ENCODE assay signal across 8 cellular contexts in the genomic region with DNA sequence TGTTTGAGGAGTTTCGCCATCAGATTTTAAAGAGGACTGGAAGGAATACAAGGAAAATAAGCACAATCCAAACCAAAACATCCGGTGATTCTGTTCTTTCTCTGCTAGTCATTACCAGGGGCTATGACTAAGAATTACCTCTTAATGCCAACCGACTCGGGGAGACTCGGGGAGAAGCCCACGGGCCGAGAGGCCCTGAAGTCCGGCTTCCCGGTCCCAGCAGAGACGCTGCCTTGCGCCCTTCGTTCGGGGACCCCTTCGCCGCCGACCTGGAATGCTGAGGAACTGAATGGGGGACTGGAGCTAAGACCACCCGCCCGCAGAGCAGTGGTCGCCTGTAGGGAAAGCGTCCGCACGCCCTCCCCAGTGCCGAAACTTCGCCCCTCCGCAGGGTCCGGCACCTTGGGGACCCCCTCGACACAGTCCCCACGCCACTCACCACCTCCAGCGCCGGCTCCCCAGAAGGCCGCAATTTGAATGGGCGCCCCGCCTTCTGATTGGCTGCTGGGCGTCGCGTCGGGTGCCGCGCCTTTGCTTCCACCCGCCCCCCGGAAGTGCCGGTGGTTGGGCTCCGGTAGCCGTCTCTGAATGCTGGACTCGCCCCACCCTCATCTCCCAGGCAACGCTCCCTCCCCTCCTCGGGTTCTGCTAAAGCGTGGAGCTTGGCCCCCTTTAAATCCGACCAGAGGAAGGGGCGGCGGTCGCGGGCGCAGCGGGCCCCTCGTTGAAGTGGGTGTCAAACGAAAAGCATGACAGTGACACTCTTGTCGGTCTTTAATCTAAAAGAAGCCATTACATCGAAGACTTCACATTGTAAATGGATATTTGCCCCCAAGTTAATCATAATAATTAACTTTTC. TPM values are rescaled to one million over a fixed set of nuclear protein-coding genes. Genes with fewer than 3 reads are reported as not detected.
DNase-seq lines count a peak whose midpoint lies in the region; ATAC-seq and TF ChIP-seq lines count a peak whose summit lies in the region.

A gene with protein sequence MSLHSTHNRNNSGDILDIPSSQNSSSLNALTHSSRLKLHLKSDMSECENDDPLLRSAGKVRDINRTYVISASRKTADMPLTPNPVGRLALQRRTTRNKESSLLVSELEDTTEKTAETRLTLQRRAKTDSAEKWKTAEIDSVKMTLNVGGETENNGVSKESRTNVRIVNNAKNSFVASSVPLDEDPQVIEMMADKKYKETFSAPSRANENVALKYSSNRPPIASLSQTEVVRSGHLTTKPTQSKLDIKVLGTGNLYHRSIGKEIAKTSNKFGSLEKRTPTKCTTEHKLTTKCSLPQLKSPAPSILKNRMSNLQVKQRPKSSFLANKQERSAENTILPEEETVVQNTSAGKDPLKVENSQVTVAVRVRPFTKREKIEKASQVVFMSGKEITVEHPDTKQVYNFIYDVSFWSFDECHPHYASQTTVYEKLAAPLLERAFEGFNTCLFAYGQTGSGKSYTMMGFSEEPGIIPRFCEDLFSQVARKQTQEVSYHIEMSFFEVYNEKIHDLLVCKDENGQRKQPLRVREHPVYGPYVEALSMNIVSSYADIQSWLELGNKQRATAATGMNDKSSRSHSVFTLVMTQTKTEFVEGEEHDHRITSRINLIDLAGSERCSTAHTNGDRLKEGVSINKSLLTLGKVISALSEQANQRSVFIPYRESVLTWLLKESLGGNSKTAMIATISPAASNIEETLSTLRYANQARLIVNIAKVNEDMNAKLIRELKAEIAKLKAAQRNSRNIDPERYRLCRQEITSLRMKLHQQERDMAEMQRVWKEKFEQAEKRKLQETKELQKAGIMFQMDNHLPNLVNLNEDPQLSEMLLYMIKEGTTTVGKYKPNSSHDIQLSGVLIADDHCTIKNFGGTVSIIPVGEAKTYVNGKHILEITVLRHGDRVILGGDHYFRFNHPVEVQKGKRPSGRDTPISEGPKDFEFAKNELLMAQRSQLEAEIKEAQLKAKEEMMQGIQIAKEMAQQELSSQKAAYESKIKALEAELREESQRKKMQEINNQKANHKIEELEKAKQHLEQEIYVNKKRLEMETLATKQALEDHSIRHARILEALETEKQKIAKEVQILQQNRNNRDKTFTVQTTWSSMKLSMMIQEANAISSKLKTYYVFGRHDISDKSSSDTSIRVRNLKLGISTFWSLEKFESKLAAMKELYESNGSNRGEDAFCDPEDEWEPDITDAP (N-terminal part only) (minus strand): TSS at position 479 of the 859 bp plus-strand sequence. CDS start 2,028 bp downstream, outside the sequence.

- no peaks in the 10 kb centered on the region for H3K36me3 ChIP-seq in esophagus squamous epithelium

- intact Hi-C loops in esophagus squamous epithelium (cut with DNase I): loop anchor here (10.0 kb wide), 1 partner anchor 184 kb away; no protein-coding TSS in a partner anchor

- peak within 1 kb of the TSS; percentile 94 to 99 (median 97) for H3K4me3 Mint-ChIP-seq in naive B cell
- H3K4me3 Mint-ChIP-seq in stimulated activated memory B cell treated with anti-CD40 and anti-IgM and Interleukin-4, amounts not matched to agents 10 μg/mL and 1 μg/mL and 100 μg/mL, for 72 hours: peak within 1 kb of the TSS; percentile 99

- no peaks in the 10 kb centered on the region for H3K27me3 Mint-ChIP-seq in naive B cell
- no peaks in the 10 kb centered on the region for H3K27me3 Mint-ChIP-seq in stimulated activated memory B cell treated with anti-CD40 and anti-IgM and Interleukin-4, amounts not matched to agents 10 μg/mL and 1 μg/mL and 100 μg/mL, for 72 hours

- H3K4me1 ChIP-seq in esophagus squamous epithelium: peaks cover 0 to 39% (median 9%) of the 10 kb centered on the region in 3 donors

- peak within 1 kb of the TSS; percentile 42 to 77 (median 62) for H3K4me3 ChIP-seq in esophagus squamous epithelium

- no peaks in the 10 kb centered on the region for H3K9me3 ChIP-seq in esophagus squamous epithelium

- H3K27me3 ChIP-seq in esophagus squamous epithelium: no peaks in the 10 kb centered on the region

- ATAC-seq in GM21737 (IDR thresholded peaks at IDR 0.05; ENCODE audit: unreplicated experiment): peak; percentile 94
- peak; percentile 95 to 96 for ATAC-seq in naive B cell (ENCODE audit: low read depth in 2 of 2)
- peak; percentile 98 for ATAC-seq in stimulated activated memory B cell treated with anti-CD40 and anti-IgM and Interleukin-4, amounts not matched to agents 10 μg/mL and 1 μg/mL and 100 μg/mL, for 72 hours

- peaks cover 4 to 14% (median 9%) of the 10 kb centered on the region in 3 donors for H3K4me1 Mint-ChIP-seq in naive B cell
- peaks cover 22% of the 10 kb centered on the region for H3K4me1 Mint-ChIP-seq in stimulated activated memory B cell treated with anti-CD40 and anti-IgM and Interleukin-4, amounts not matched to agents 10 μg/mL and 1 μg/mL and 100 μg/mL, for 72 hours

- no peaks in the 10 kb centered on the region for H3K36me3 Mint-ChIP-seq in naive B cell
- no peaks in the 10 kb centered on the region for H3K36me3 Mint-ChIP-seq in stimulated activated memory B cell treated with anti-CD40 and anti-IgM and Interleukin-4, amounts not matched to agents 10 μg/mL and 1 μg/mL and 100 μg/mL, for 72 hours

- TF ChIP-seq POLR2A in esophagus squamous epithelium (IDR thresholded peaks at IDR 0.05): peak in 1 of 4 donors; percentile 32

- peak within 1 kb of the TSS; percentile 88 to 98 (median 97) for H3K27ac Mint-ChIP-seq in naive B cell
- H3K27ac Mint-ChIP-seq in stimulated activated memory B cell treated with anti-CD40 and anti-IgM and Interleukin-4, amounts not matched to agents 10 μg/mL and 1 μg/mL and 100 μg/mL, for 72 hours: peak within 1 kb of the TSS; percentile 92

- DNase-seq in DMS79 (lab: John Stamatoyannopoulos, UW): peak; percentile 93
- DNase-seq in KG1 (lab: John Stamatoyannopoulos, UW): peak; percentile 86
- DNase-seq in activated T-cell treated with anti-CD3 and anti-CD28 coated beads, Interleukin-2, amount 50 U/mL, for 1 hour: peak; percentile 88
- peak; percentile 59 for DNase-seq in esophagus squamous epithelium (lab: John Stamatoyannopoulos, UW)
- peak; percentile 90 for DNase-seq in naive B cell

- H3K9me3 Mint-ChIP-seq in naive B cell: no peaks in the 10 kb centered on the region
- H3K9me3 Mint-ChIP-seq in stimulated activated memory B cell treated with anti-CD40 and anti-IgM and Interleukin-4, amounts not matched to agents 10 μg/mL and 1 μg/mL and 100 μg/mL, for 72 hours: no peaks in the 10 kb centered on the region

- 0% methylated on average over 21 to 32 of the region's 59 CpGs for WGBS in esophagus squamous epithelium, 2 donors

- H3K27ac ChIP-seq in esophagus squamous epithelium: peak within 1 kb of the TSS; percentile 64 to 81 (median 77)

- no peak for TF ChIP-seq CTCF in esophagus squamous epithelium (IDR thresholded peaks at IDR 0.05)

TF ChIP-seq in PFSK-1, 5 proteins besides CTCF, POLR2A, EP300 and RAD21:
- TF ChIP-seq SIN3A (IDR thresholded peaks at IDR 0.05; ENCODE audit: borderline replicate concordance, insufficient read depth, low read length) (peak; percentile 86; the same call in 1 of the 2 replicates), POLR2AphosphoS5 (IDR thresholded peaks at IDR 0.05; ENCODE audit: low read depth, low read length) (no peak; the same call in 1 of the 2 replicates), FOXP2 (optimal IDR thresholded peaks at IDR 0.05; ENCODE audit: borderline replicate concordance, extremely low read depth, extremely low read length, insufficient read depth) (peak; percentile 61)
- TF ChIP-seq, protein P1, sequence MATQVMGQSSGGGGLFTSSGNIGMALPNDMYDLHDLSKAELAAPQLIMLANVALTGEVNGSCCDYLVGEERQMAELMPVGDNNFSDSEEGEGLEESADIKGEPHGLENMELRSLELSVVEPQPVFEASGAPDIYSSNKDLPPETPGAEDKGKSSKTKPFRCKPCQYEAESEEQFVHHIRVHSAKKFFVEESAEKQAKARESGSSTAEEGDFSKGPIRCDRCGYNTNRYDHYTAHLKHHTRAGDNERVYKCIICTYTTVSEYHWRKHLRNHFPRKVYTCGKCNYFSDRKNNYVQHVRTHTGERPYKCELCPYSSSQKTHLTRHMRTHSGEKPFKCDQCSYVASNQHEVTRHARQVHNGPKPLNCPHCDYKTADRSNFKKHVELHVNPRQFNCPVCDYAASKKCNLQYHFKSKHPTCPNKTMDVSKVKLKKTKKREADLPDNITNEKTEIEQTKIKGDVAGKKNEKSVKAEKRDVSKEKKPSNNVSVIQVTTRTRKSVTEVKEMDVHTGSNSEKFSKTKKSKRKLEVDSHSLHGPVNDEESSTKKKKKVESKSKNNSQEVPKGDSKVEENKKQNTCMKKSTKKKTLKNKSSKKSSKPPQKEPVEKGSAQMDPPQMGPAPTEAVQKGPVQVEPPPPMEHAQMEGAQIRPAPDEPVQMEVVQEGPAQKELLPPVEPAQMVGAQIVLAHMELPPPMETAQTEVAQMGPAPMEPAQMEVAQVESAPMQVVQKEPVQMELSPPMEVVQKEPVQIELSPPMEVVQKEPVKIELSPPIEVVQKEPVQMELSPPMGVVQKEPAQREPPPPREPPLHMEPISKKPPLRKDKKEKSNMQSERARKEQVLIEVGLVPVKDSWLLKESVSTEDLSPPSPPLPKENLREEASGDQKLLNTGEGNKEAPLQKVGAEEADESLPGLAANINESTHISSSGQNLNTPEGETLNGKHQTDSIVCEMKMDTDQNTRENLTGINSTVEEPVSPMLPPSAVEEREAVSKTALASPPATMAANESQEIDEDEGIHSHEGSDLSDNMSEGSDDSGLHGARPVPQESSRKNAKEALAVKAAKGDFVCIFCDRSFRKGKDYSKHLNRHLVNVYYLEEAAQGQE (IDR thresholded peaks at IDR 0.05; ENCODE audit: insufficient read depth in 1 of 2, low read depth in 2 of 2, low read length in 2 of 2): no peak
TF ChIP-seq in PFSK-1: peak in this region for 2.

RNA-seq across cellular contexts. Expression of the gene that starts here (rescaled TPM):
- 1.6 TPM for polyA plus RNA-seq in PFSK-1 (2012; ENCODE audit: insufficient read length, low read depth)
- 1 to 10 TPM; 1.5 to 5.8 (median 3.1) TPM for total RNA-seq in esophagus squamous epithelium
- not detected for polyA plus RNA-seq in naive B cell (ENCODE audit: low read depth in 6 of 6)

Comparison
In these comparisons a context has a peak if more than half of its experiments do, and no peak if none do; other contexts are left out.
1. Peak in every context shown above with its lines: DNase-seq, ATAC-seq, H3K4me3 ChIP-seq and H3K27ac ChIP-seq.
2. Peak in DNase-seq and ATAC-seq in naive B cell; RNA of the gene not detected or under 1 TPM.